15 cellular contexts compared by ENCODE assay signal in genomic region chr1:37561096-37561793, GRCh38. TPM values are rescaled to one million over a fixed set of nuclear protein-coding genes. Genes with fewer than 3 reads are reported as not detected.
DNase-seq lines count a peak whose midpoint lies in the region; ATAC-seq and TF ChIP-seq lines count a peak whose summit lies in the region.
"Had no signal": no experiment of that assay in that cellular context is flagged by ENCODE, and none has a peak within 500 bp of the region (broad histone marks: within the 10 kb centered on the region; RNA-seq: fewer than 3 reads in every experiment).

No MANE protein-coding gene starts in this region.

- H3K27ac ChIP-seq in DND-41 (ENCODE audit: low read length), result no peak overlapping the region
- H3K27ac ChIP-seq: BLaER1, HL-60 had no signal

- H3K9me3 ChIP-seq in DND-41 (ENCODE audit: insufficient read depth, low read length, severe bottlenecking), result no peaks in the 10 kb centered on the region
- H3K9me3 ChIP-seq: BLaER1 had no signal

- peaks cover 2% of the 10 kb centered on the region for H3K27me3 Mint-ChIP-seq in activated CD8-positive, alpha-beta T cell treated with anti-CD3 and anti-CD28 coated beads, Interleukin-2, amount 10 ng/mL, durations not matched to agents 7 days and 5 days (ENCODE audit: low read depth)
- peaks cover under 1% of the 10 kb centered on the region for H3K27me3 Mint-ChIP-seq in activated CD8-positive, alpha-beta T cell treated with anti-CD3 and anti-CD28 coated beads for 36 hours
- H3K27me3 Mint-ChIP-seq in activated T-helper 17 cell treated with anti-CD3 and anti-CD28 coated beads, Interleukin-2, amount 50 U/mL, for 72 hours, result no peaks in the 10 kb centered on the region
- no peaks in the 10 kb centered on the region for H3K27me3 Mint-ChIP-seq in neural crest cell (ENCODE audit: low read depth)

- H3K4me3 ChIP-seq in DND-41 (ENCODE audit: low read depth in 1 of 2, low read length in 2 of 2), result no peak overlapping the region
- H3K4me3 ChIP-seq: BLaER1 had no signal

- no peak overlapping the region for H3K9ac ChIP-seq in DND-41 (ENCODE audit: low read depth, low read length)
- H3K9ac ChIP-seq: BLaER1 had no signal

- H3K4me2 ChIP-seq in DND-41 (ENCODE audit: insufficient read depth, low read length), result no peak overlapping the region
- H3K4me2 ChIP-seq: BLaER1 had no signal

- H3K36me3 ChIP-seq in DND-41 (ENCODE audit: insufficient read depth, low read length), result peaks cover 15% of the 10 kb centered on the region

- no peaks in the 10 kb centered on the region for H4K20me1 ChIP-seq in DND-41 (ENCODE audit: insufficient read depth, low read length)

- peaks cover 16% of the 10 kb centered on the region for H3K36me3 Mint-ChIP-seq in activated CD8-positive, alpha-beta T cell treated with anti-CD3 and anti-CD28 coated beads, Interleukin-2, amount 10 ng/mL, durations not matched to agents 7 days and 5 days (ENCODE audit: low read depth)
- no peaks in the 10 kb centered on the region for H3K36me3 Mint-ChIP-seq in activated CD8-positive, alpha-beta T cell treated with anti-CD3 and anti-CD28 coated beads for 36 hours (ENCODE audit: low read depth)
- H3K36me3 Mint-ChIP-seq in activated T-helper 17 cell treated with anti-CD3 and anti-CD28 coated beads, Interleukin-2, amount 50 U/mL, for 72 hours (ENCODE audit: low read depth), result peaks cover 26% of the 10 kb centered on the region
- peaks cover 17% of the 10 kb centered on the region for H3K36me3 Mint-ChIP-seq in neural crest cell (ENCODE audit: low read depth)

- peaks cover 10% of the 10 kb centered on the region for H3K4me1 Mint-ChIP-seq in activated CD8-positive, alpha-beta T cell treated with anti-CD3 and anti-CD28 coated beads, Interleukin-2, amount 10 ng/mL, durations not matched to agents 7 days and 5 days (ENCODE audit: low read depth)
- H3K4me1 Mint-ChIP-seq in activated CD8-positive, alpha-beta T cell treated with anti-CD3 and anti-CD28 coated beads for 36 hours (ENCODE audit: low read depth), result peaks cover 4% of the 10 kb centered on the region
- peaks cover 10% of the 10 kb centered on the region for H3K4me1 Mint-ChIP-seq in activated T-helper 17 cell treated with anti-CD3 and anti-CD28 coated beads, Interleukin-2, amount 50 U/mL, for 72 hours
- H3K4me1 Mint-ChIP-seq in neural crest cell, result peaks cover 20% of the 10 kb centered on the region

- peak overlapping the region; percentile 36 for H3K27ac Mint-ChIP-seq in activated CD8-positive, alpha-beta T cell treated with anti-CD3 and anti-CD28 coated beads, Interleukin-2, amount 10 ng/mL, durations not matched to agents 7 days and 5 days
- H3K27ac Mint-ChIP-seq in activated CD8-positive, alpha-beta T cell treated with anti-CD3 and anti-CD28 coated beads for 36 hours, result no peak overlapping the region
- H3K27ac Mint-ChIP-seq in activated T-helper 17 cell treated with anti-CD3 and anti-CD28 coated beads, Interleukin-2, amount 50 U/mL, for 72 hours, result peak overlapping the region; percentile 15
- no peak overlapping the region for H3K27ac Mint-ChIP-seq in neural crest cell (ENCODE audit: unreplicated experiment)

- CTCF ChIA-PET in activated CD8-positive, alpha-beta T cell treated with anti-CD3 and anti-CD28 coated beads, Interleukin-2, amount 10 ng/mL, durations not matched to agents 7 days and 5 days (lab: Charles Lee), result interaction anchor here (1.1 kb wide), 1 partner anchor 122 kb away, joined by 4 read pairs; no protein-coding TSS in a partner anchor
- CTCF ChIA-PET in activated CD8-positive, alpha-beta T cell treated with anti-CD3 and anti-CD28 coated beads for 36 hours (lab: Charles Lee), result interaction anchor here (0.7 to 1.1 kb wide), 3 partner anchors 12 to 47 kb away, joined by 3 read pairs; partner anchors contain the start of gene MEAF6

- TF ChIP-seq CTCF in activated CD8-positive, alpha-beta T cell treated with anti-CD3 and anti-CD28 coated beads for 36 hours (IDR thresholded peaks at IDR 0.05), result no peak
- no peak for TF ChIP-seq CTCF in DND-41 (IDR thresholded peaks at IDR 0.05; ENCODE audit: borderline replicate concordance, extremely low read depth, low read length, poor library complexity, severe bottlenecking)
- TF ChIP-seq CTCF in neural crest cell (conservative IDR thresholded peaks at IDR 0.05), result no peak

- H3K9me3 Mint-ChIP-seq in activated CD8-positive, alpha-beta T cell treated with anti-CD3 and anti-CD28 coated beads, Interleukin-2, amount 10 ng/mL, durations not matched to agents 7 days and 5 days (ENCODE audit: insufficient read depth), result no peaks in the 10 kb centered on the region
- H3K9me3 Mint-ChIP-seq in activated CD8-positive, alpha-beta T cell treated with anti-CD3 and anti-CD28 coated beads for 36 hours, result no peaks in the 10 kb centered on the region
- H3K9me3 Mint-ChIP-seq in activated T-helper 17 cell treated with anti-CD3 and anti-CD28 coated beads, Interleukin-2, amount 50 U/mL, for 72 hours, result no peaks in the 10 kb centered on the region
- no peaks in the 10 kb centered on the region for H3K9me3 Mint-ChIP-seq in neural crest cell
- H3K9me3 Mint-ChIP-seq: CD8-positive, alpha-beta memory T cell had no signal

- intact Hi-C loops in activated CD8-positive, alpha-beta T cell treated with anti-CD3 and anti-CD28 coated beads for 36 hours (cut with micrococcal nuclease), result no loop called here

- H3K27me3 ChIP-seq in DND-41 (ENCODE audit: insufficient read depth, low read length, poor library complexity), result no peaks in the 10 kb centered on the region
- H3K27me3 ChIP-seq: BLaER1 had no signal

- no peak for DNase-seq in activated CD8-positive, alpha-beta T cell treated with anti-CD3 and anti-CD28 coated beads, Interleukin-2, amount 10 ng/mL, durations not matched to agents 7 days and 5 days
- no peak for DNase-seq in activated CD8-positive, alpha-beta T cell treated with anti-CD3 and anti-CD28 coated beads for 36 hours
- DNase-seq in DND-41 (no peak), neural crest cell (ENCODE audit: low read depth, low spot score) (no peak), NCI-H524 (lab: John Stamatoyannopoulos, UW) (no peak)
- DNase-seq: MV-4-11, NCI-H187 treated with DMSO at 0.1 percent for 48 hours, NCI-H345, SHP77 treated with DMSO at 0.1 percent for 48 hours had no signal

- no peaks in the 10 kb centered on the region for H3K79me2 ChIP-seq in DND-41 (ENCODE audit: insufficient read depth, low read length)

- POLR2A ChIA-PET in activated CD8-positive, alpha-beta T cell treated with anti-CD3 and anti-CD28 coated beads, Interleukin-2, amount 10 ng/mL, durations not matched to agents 7 days and 5 days (lab: Charles Lee), result no interaction called here
- POLR2A ChIA-PET in activated CD8-positive, alpha-beta T cell treated with anti-CD3 and anti-CD28 coated beads for 36 hours (lab: Charles Lee), result no interaction called here

- H2AFZ ChIP-seq in DND-41 (ENCODE audit: low read depth, low read length), result no peak overlapping the region

- no peak for ATAC-seq in activated CD8-positive, alpha-beta T cell treated with anti-CD3 and anti-CD28 coated beads, Interleukin-2, amount 10 ng/mL, durations not matched to agents 7 days and 5 days
- ATAC-seq in activated CD8-positive, alpha-beta T cell treated with anti-CD3 and anti-CD28 coated beads for 36 hours, result no peak
- ATAC-seq in DND-41 (ENCODE audit: insufficient read depth, low read depth) (peak; percentile 19; the same call in 1 of the 3 replicates), HG03095 (IDR thresholded peaks at IDR 0.05; ENCODE audit: unreplicated experiment) (no peak)
- no peak for ATAC-seq in activated T-helper 17 cell treated with anti-CD3 and anti-CD28 coated beads, Interleukin-2, amount 50 U/mL, for 72 hours (replicated peaks)

- H3K4me3 Mint-ChIP-seq in activated CD8-positive, alpha-beta T cell treated with anti-CD3 and anti-CD28 coated beads, Interleukin-2, amount 10 ng/mL, durations not matched to agents 7 days and 5 days, result no peak overlapping the region
- H3K4me3 Mint-ChIP-seq in activated CD8-positive, alpha-beta T cell treated with anti-CD3 and anti-CD28 coated beads for 36 hours, result no peak overlapping the region
- H3K4me3 Mint-ChIP-seq in activated T-helper 17 cell treated with anti-CD3 and anti-CD28 coated beads, Interleukin-2, amount 50 U/mL, for 72 hours, result no peak overlapping the region
- H3K4me3 Mint-ChIP-seq in neural crest cell, result peak overlapping the region; percentile 33
- H3K4me3 Mint-ChIP-seq: CD8-positive, alpha-beta memory T cell had no signal

- no peaks in the 10 kb centered on the region for H3K4me1 ChIP-seq in DND-41 (ENCODE audit: insufficient read depth, low read length)

RNA-seq across cellular contexts. Expression of gene DNALI1, which starts 4.5 kb away (rescaled TPM):
- total RNA-seq in activated CD8-positive, alpha-beta T cell treated with anti-CD3 and anti-CD28 coated beads, Interleukin-2, amount 10 ng/mL, durations not matched to agents 7 days and 5 days, result not detected
- not detected for total RNA-seq in activated CD8-positive, alpha-beta T cell treated with anti-CD3 and anti-CD28 coated beads for 36 hours
- total RNA-seq in activated T-helper 17 cell treated with anti-CD3 and anti-CD28 coated beads, Interleukin-2, amount 50 U/mL, for 72 hours, result under 1 TPM in 1 of 2 donors, not detected in 1; 0.37 TPM
- total RNA-seq in neural crest cell, result 28.6 and 30.6 TPM in 2 replicates
- total RNA-seq: CD8-positive, alpha-beta memory T cell; OCI-LY7 had no signal

RNA-seq across cellular contexts. Expression of gene SNIP1, which starts 7.2 kb away (rescaled TPM):
- 10 to 100 TPM; 24.1 to 27.7 TPM for total RNA-seq in activated CD8-positive, alpha-beta T cell treated with anti-CD3 and anti-CD28 coated beads, Interleukin-2, amount 10 ng/mL, durations not matched to agents 7 days and 5 days
- 10 to 100 TPM; 18.3 to 21.8 TPM for total RNA-seq in activated CD8-positive, alpha-beta T cell treated with anti-CD3 and anti-CD28 coated beads for 36 hours
- 10 to 100 TPM; 26.3 to 31.9 TPM for total RNA-seq in activated T-helper 17 cell treated with anti-CD3 and anti-CD28 coated beads, Interleukin-2, amount 50 U/mL, for 72 hours
- total RNA-seq in neural crest cell, result 22.4 and 23.0 TPM in 2 replicates

RNA-seq across cellular contexts. Expression of gene GNL2, which starts 34.5 kb away (rescaled TPM):
- 10 to 100 TPM; 50.8 to 54.4 TPM for total RNA-seq in activated CD8-positive, alpha-beta T cell treated with anti-CD3 and anti-CD28 coated beads, Interleukin-2, amount 10 ng/mL, durations not matched to agents 7 days and 5 days
- 10 to 100 TPM; 76.4 to 77.8 TPM for total RNA-seq in activated CD8-positive, alpha-beta T cell treated with anti-CD3 and anti-CD28 coated beads for 36 hours
- 10 to 100 TPM; 48.8 to 76.6 TPM for total RNA-seq in activated T-helper 17 cell treated with anti-CD3 and anti-CD28 coated beads, Interleukin-2, amount 50 U/mL, for 72 hours
- 73.1 and 76.6 TPM in 2 replicates for total RNA-seq in neural crest cell

RNA-seq across cellular contexts. Expression of gene MEAF6, which starts 46.7 kb away (rescaled TPM):
- 10 to 100 TPM; 70.8 to 73.0 TPM for total RNA-seq in activated CD8-positive, alpha-beta T cell treated with anti-CD3 and anti-CD28 coated beads, Interleukin-2, amount 10 ng/mL, durations not matched to agents 7 days and 5 days
- 10 to 100 TPM; 74.0 to 76.3 TPM for total RNA-seq in activated CD8-positive, alpha-beta T cell treated with anti-CD3 and anti-CD28 coated beads for 36 hours
- total RNA-seq in activated T-helper 17 cell treated with anti-CD3 and anti-CD28 coated beads, Interleukin-2, amount 50 U/mL, for 72 hours, result 10 to 100 TPM; 53.1 to 56.8 TPM
- 77.3 and 83.4 TPM in 2 replicates for total RNA-seq in neural crest cell

Comparison
In these comparisons a context has a peak if more than half of its experiments do, and no peak if none do; other contexts are left out.
1. H3K27ac Mint-ChIP-seq: peak in activated CD8-positive, alpha-beta T cell treated with anti-CD3 and anti-CD28 coated beads, Interleukin-2, amount 10 ng/mL, durations not matched to agents 7 days and 5 days (single experiment) and activated T-helper 17 cell treated with anti-CD3 and anti-CD28 coated beads, Interleukin-2, amount 50 U/mL, for 72 hours (single experiment); none in activated CD8-positive, alpha-beta T cell treated with anti-CD3 and anti-CD28 coated beads for 36 hours (single experiment) and neural crest cell (single experiment).
2. RNA of gene DNALI1, which starts 4.5 kb away (total RNA-seq): 28.6 to 30.6 TPM in neural crest cell; 0.37 TPM in activated T-helper 17 cell treated with anti-CD3 and anti-CD28 coated beads, Interleukin-2, amount 50 U/mL, for 72 hours, not detected in activated CD8-positive, alpha-beta T cell treated with anti-CD3 and anti-CD28 coated beads, Interleukin-2, amount 10 ng/mL, durations not matched to agents 7 days and 5 days and not detected in activated CD8-positive, alpha-beta T cell treated with anti-CD3 and anti-CD28 coated beads for 36 hours; every median in the first group is over 10 times any median in the second.